ENCODE assay signal across 21 cellular contexts in genomic region chr10:45473126-45473525, GRCh38.
"Had no signal": no experiment of that assay in that cellular context is flagged by ENCODE, and none has a peak within 500 bp of the region (broad histone marks: within the 10 kb centered on the region; RNA-seq: fewer than 3 reads in every experiment).

No MANE protein-coding gene starts in this region.

- DNase-seq: activated CD4-positive, alpha-beta T cell treated with anti-CD3 and anti-CD28 coated beads, Interleukin-2, amount 50 U/mL, for 4 hours; activated CD8-positive, alpha-beta memory T cell treated with anti-CD3 and anti-CD28 coated beads for 24 hours; activated CD8-positive, alpha-beta memory T cell treated with anti-CD3 and anti-CD28 coated beads, Interleukin-2, amount 50 U/mL, for 4 hours; activated T-cell treated with anti-CD3 and anti-CD28 coated beads, Interleukin-2, amount 50 U/mL, for 24 hours; aorta; brain microvascular endothelial cell; dermis blood vessel endothelial cell; effector memory CD4-positive, alpha-beta T cell; foreskin melanocyte; immature natural killer cell; left lung; natural killer cell; stimulated activated CD4-positive, alpha-beta T cell treated with anti-CD3 and anti-CD28 coated beads, Interleukin-4, amount 100 ng/mL, for 24 hours; stimulated activated naive CD4-positive, alpha-beta T cell treated with Interleukin-2 at 50 U/mL for 16 hours; T-helper 9 cell; thyroid gland had no signal

- H3K9me3 Mint-ChIP-seq: WTC11 had no signal

- H3K27ac Mint-ChIP-seq: activated naive CD4-positive, alpha-beta T cell treated with anti-CD3 and anti-CD28 coated beads, Interleukin-2, amount 50 U/mL, for 72 hours; activated T-cell treated with anti-CD3 and anti-CD28 coated beads, Interleukin-2, amount 50 U/mL, for 24 hours; activated T-helper 17 cell treated with anti-CD3 and anti-CD28 coated beads, Interleukin-2, amount 50 U/mL, for 72 hours; natural killer cell had no signal

- H3K36me3 Mint-ChIP-seq: WTC11 had no signal

- H3K4me3 Mint-ChIP-seq: activated T-cell treated with anti-CD3 and anti-CD28 coated beads, Interleukin-2, amount 50 U/mL, for 24 hours; activated T-helper 17 cell treated with anti-CD3 and anti-CD28 coated beads, Interleukin-2, amount 50 U/mL, for 72 hours; immature natural killer cell; natural killer cell; WTC11 had no signal

- H3K9me3 ChIP-seq: prostate gland, thyroid gland had no signal

- ATAC-seq: activated naive CD4-positive, alpha-beta T cell treated with anti-CD3 and anti-CD28 coated beads, Interleukin-2, amount 50 U/mL, for 72 hours; activated T-helper 17 cell treated with anti-CD3 and anti-CD28 coated beads, Interleukin-2, amount 50 U/mL, for 72 hours; esophagus mucosa; left lung; natural killer cell; WTC11 had no signal

- H3K27me3 Mint-ChIP-seq: activated T-cell treated with anti-CD3 and anti-CD28 coated beads, Interleukin-2, amount 50 U/mL, for 24 hours; activated T-helper 17 cell treated with anti-CD3 and anti-CD28 coated beads, Interleukin-2, amount 50 U/mL, for 72 hours had no signal
